In the genomic region with DNA sequence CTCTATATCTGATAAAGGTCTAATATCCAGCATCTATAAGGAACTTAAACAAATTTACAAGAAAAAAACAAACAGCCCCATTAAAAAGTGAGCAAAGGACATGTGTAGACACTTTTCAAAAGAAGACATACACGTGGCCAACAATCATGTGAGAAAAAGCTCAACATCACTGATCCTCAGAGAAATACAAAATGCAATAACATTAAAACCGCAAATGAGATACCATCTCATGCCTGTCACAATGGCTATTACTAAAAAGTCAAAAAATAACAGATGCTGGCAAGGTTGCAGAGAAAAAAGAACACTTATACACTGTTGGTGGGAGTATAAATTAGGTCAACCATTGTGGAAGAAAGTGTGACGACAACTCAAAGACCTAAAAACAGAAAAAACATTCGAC, we compare ENCODE assay signal across 5 cellular contexts.
DNase-seq lines count a peak whose midpoint lies in the region; ATAC-seq, FAIRE-seq and TF ChIP-seq lines count a peak whose summit lies in the region.
"Not testable (repeated sequence)": the region's sequence is repeated elsewhere in the genome, so short reads cannot be mapped to it uniquely, and the experiment has no call there.

No MANE protein-coding gene starts in this region.

- H3K36me3 ChIP-seq in HepG2 (replicated peaks in 1 of 2; ENCODE audit: control insufficient read depth in 1 of 2, insufficient read depth in 2 of 2, low read length in 2 of 2) = not testable (repeated sequence)

- CTCF ChIA-PET in HepG2 (lab: Yijun Ruan, JAX; ENCODE audit: low intra/inter-chr PET ratio, low total read pairs) = not testable (repeated sequence)

- WGBS in HepG2 (ENCODE audit: low lambda C conversion rate) = 2% methylated on average over 4 of the region's 4 CpGs

- not testable (repeated sequence) for H3K27ac ChIP-seq in HepG2 (ENCODE audit: extremely low read length, insufficient read depth, low read length)

- TF ChIP-seq RAD21 in HepG2 (CRISPR knock-in tag; IDR thresholded peaks at IDR 0.05) = not testable (repeated sequence)

- peak; percentile 51 for FAIRE-seq in endometrium (lab: Jason Lieb, UNC)
- not testable (repeated sequence) for FAIRE-seq in HepG2 (lab: Jason Lieb, UNC)

- H3K4me2 ChIP-seq in HepG2 (ENCODE audit: low read depth, low read length) = not testable (repeated sequence)

- not testable (repeated sequence) for TF ChIP-seq POLR2A in HepG2 (IDR thresholded peaks at IDR 0.05; ENCODE audit: insufficient read depth in 1 of 2, low read depth in 2 of 2, low read length in 2 of 2)

- H3K79me2 ChIP-seq in HepG2 (ENCODE audit: insufficient read depth, low read length) = not testable (repeated sequence)

- not testable (repeated sequence) for H2AFZ ChIP-seq in HepG2 (ENCODE audit: low read length)

- H3K27me3 ChIP-seq in HepG2 (ENCODE audit: control insufficient read depth in 1 of 2, insufficient read depth in 2 of 2, low read length in 2 of 2) = not testable (repeated sequence)

- not testable (repeated sequence) for H3K4me3 ChIP-seq in fibroblast of villous mesenchyme (ENCODE audit: low read depth, low read length); HepG2 (replicated peaks in 1 of 3; ENCODE audit: insufficient read depth in 1 of 3, low read depth in 2 of 3, low read length in 3 of 3)

- DNase-seq in M059J (ENCODE audit: low read depth) (peak; percentile 60), SK-N-DZ (ENCODE audit: low spot score) (peak; percentile 78), fibroblast of villous mesenchyme (ENCODE audit: low read depth) (peak; percentile 45)
- not testable (repeated sequence) for DNase-seq in HepG2 (ENCODE audit: low spot score)

- intact Hi-C loops in HepG2 (cut with micrococcal nuclease; ENCODE audit: unreplicated experiment) = not testable (repeated sequence)

- not testable (repeated sequence) for ATAC-seq in HepG2

- H4K20me1 ChIP-seq in HepG2 (ENCODE audit: insufficient read depth, low read length) = not testable (repeated sequence)

- TF ChIP-seq CTCF in fibroblast of villous mesenchyme (IDR thresholded peaks at IDR 0.05; ENCODE audit: insufficient read depth, low read depth, low read length); HepG2 (CRISPR knock-in tag; IDR thresholded peaks at IDR 0.05): not testable (repeated sequence)

- not testable (repeated sequence) for H3K9me3 ChIP-seq in HepG2 (ENCODE audit: low read length)

- TF ChIP-seq EP300 in HepG2 (IDR thresholded peaks at IDR 0.05; ENCODE audit: low read depth in 2 of 2, low read length in 2 of 2); HepG2 (CRISPR knock-in tag; IDR thresholded peaks at IDR 0.05; ENCODE audit: borderline replicate concordance): not testable (repeated sequence)

- in situ Hi-C loops in HepG2 (cut with HindIII; ENCODE audit: extremely low pct_ligation_motif_present, low pct_unique_long_range_greater_than_20kb) = not testable (repeated sequence)

- BruUV-seq in HepG2 (replicated peaks; lab: Mats Ljungman, UMichigan) = not testable (repeated sequence)

- not testable (repeated sequence) for H3K4me1 ChIP-seq in HepG2 (ENCODE audit: insufficient read depth, low read length)

- H3K9ac ChIP-seq in HepG2 (ENCODE audit: insufficient read depth, low read depth, low read length) = not testable (repeated sequence)

- POLR2A ChIA-PET in HepG2 (lab: Yijun Ruan, JAX) = not testable (repeated sequence)

TF ChIP-seq in HepG2, 621 proteins besides CTCF, POLR2A, EP300 and RAD21:
- TF ChIP-seq MNT (IDR thresholded peaks at IDR 0.05) = peak; percentile 85
